10 cellular contexts compared by ENCODE assay signal in the genomic region with DNA sequence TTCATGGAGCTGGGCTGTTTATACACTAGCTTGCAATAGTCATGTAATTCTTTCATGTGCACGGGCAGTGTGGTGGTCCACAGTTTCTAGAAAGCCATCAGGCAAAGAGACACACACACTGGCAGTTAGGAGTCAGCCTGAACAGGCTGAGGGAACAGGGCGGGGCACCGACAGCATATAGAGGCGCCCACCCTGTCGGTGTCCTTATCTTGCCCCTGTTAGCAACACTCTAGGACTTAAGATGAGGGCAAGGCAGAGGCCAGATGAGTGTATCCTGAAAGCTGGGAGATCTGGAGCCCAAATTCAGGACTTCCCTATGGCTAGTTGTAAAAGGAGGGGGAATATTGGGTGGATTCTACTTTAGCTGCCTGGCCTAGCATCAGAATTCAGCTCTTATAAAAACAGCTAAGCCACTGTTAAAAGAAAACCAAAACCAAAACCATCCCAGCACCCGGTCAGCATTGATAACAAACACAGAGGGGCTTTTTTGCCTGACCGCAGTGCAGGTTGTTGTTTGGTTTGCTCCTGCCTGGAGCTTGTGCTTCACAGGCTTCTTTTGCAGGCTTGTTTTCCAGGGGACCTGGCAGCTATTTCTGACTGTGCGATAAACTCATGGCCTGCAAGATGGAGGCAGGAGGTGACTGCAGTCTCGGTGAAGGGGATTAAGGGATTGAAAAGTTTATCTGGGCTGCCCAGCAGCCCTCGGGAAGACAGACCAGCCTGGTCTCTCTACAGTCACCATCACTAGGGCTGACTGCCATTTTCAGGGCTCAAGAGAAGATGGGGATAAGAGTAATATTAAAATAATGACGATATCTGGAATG.
DNase-seq lines count a peak whose midpoint lies in the region; ATAC-seq, FAIRE-seq and TF ChIP-seq lines count a peak whose summit lies in the region.
"Had no signal": no experiment of that assay in that cellular context is flagged by ENCODE, and none has a peak within 500 bp of the region (broad histone marks: within the 10 kb centered on the region; RNA-seq: fewer than 3 reads in every experiment).

No MANE protein-coding gene starts in this region.

- TF ChIP-seq POLR2A in H54 (IDR thresholded peaks at IDR 0.05; ENCODE audit: low read depth, low read length) = no peak

- intact Hi-C loops in natural killer cell (cut with micrococcal nuclease) = no loop called here

- peak overlapping the region; percentile 55 for H3K4me3 Mint-ChIP-seq in natural killer cell

- peak; percentile 31 for DNase-seq in NCI-H82 treated with DMSO at 0.1 percent for 48 hours (lab: John Stamatoyannopoulos, UW; ENCODE audit: unreplicated experiment)
- DNase-seq in natural killer cell = peak; percentile 16
- no peak for DNase-seq in inferior parietal cortex (ENCODE audit: extremely low spot score)
- no peak for DNase-seq in ureter (ENCODE audit: low spot score)
- no peak for DNase-seq in H54 (ENCODE audit: insufficient read length, low spot score)
- no peak for DNase-seq in stimulated activated CD4-positive, alpha-beta T cell treated with anti-CD3 and anti-CD28 coated beads, Interleukin-15, amount 100 ng/mL, for 24 hours
- DNase-seq: activated gamma-delta T cell had no signal

- no peak for FAIRE-seq in H54 (lab: Jason Lieb, UNC)

- H3K4me1 Mint-ChIP-seq in natural killer cell = peaks cover 10 to 16% of the 10 kb centered on the region in 2 donors

- H3K9me3 Mint-ChIP-seq in natural killer cell = no peaks in the 10 kb centered on the region

- ATAC-seq in GM18868 (IDR thresholded peaks at IDR 0.05; ENCODE audit: unreplicated experiment) = peak; percentile 79
- peak; percentile 77 for ATAC-seq in GM21717 (IDR thresholded peaks at IDR 0.05; ENCODE audit: unreplicated experiment)
- ATAC-seq in natural killer cell = peak; percentile 71 to 87 (median 85)
- ATAC-seq: Panc1 had no signal

- no peaks in the 10 kb centered on the region for H3K36me3 Mint-ChIP-seq in natural killer cell

- no peak for TF ChIP-seq CTCF in natural killer cell (IDR thresholded peaks at IDR 0.05)

- peak overlapping the region; percentile 69 to 93 for H3K27ac Mint-ChIP-seq in natural killer cell

- peaks cover 0 to 7% of the 10 kb centered on the region in 2 donors for H3K27me3 Mint-ChIP-seq in natural killer cell (ENCODE audit: low read depth in 2 of 2)

Comparison
In these comparisons a context has a peak if more than half of its experiments do, and no peak if none do; other contexts are left out.
1. DNase-seq: peak in NCI-H82 treated with DMSO at 0.1 percent for 48 hours (single experiment) and natural killer cell (single experiment); none in inferior parietal cortex (single experiment), ureter (single experiment), H54 (single experiment) and stimulated activated CD4-positive, alpha-beta T cell treated with anti-CD3 and anti-CD28 coated beads, Interleukin-15, amount 100 ng/mL, for 24 hours (single experiment).
2. Peak in every context shown above with its lines, with median percentiles within 50 percentile points of each other: ATAC-seq.